Comparison of ENCODE assay signal across 6 cellular contexts in genomic region chr3:178549426-178549825, GRCh38. TPM values are rescaled to one million over a fixed set of nuclear protein-coding genes. Genes with fewer than 3 reads are reported as not detected.
"Had no signal": no experiment of that assay in that cellular context is flagged by ENCODE, and none has a peak within 500 bp of the region (broad histone marks: within the 10 kb centered on the region; RNA-seq: fewer than 3 reads in every experiment).

No MANE protein-coding gene starts in this region.

RNA-seq across cellular contexts. Expression of gene KCNMB2, which starts 13.2 kb away (rescaled TPM):
- total RNA-seq: H4, H7, HFFc6, HT1080, IMR-90, K562 had no signal
- polyA plus RNA-seq: IMR-90 had no signal
